ENCODE assay signal across 34 cellular contexts in the genomic region with DNA sequence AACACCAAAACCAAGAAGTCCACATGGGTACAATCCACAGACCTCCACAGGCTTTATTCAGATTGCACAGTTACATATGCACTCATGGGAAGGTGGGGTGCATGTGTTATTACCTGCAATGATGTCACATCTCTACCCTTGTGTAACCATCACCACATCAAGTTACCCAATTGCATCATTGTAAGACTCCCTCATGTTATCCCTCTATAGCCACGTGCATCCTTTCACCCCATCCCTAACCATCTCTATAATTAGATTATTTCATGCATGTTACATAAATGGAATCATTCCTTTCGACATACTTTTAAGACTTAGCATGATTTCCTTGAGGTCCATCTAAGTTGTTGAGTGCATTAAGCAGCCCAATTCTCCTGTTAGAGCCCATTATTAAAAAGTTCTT.
"Had no signal": no experiment of that assay in that cellular context is flagged by ENCODE, and none has a peak within 500 bp of the region (broad histone marks: within the 10 kb centered on the region; RNA-seq: fewer than 3 reads in every experiment).

No MANE protein-coding gene starts in this region.

- H3K4me3 ChIP-seq: MG63 had no signal

- H3K36me3 ChIP-seq: MG63 had no signal

- H3K4me2 ChIP-seq: KMS-11 had no signal

- H3K27ac ChIP-seq: KMS-11 had no signal

- H3K9me3 ChIP-seq: MG63 had no signal

- H3K9ac ChIP-seq: KMS-11 had no signal

- DNase-seq: Karpas-422, Kasumi-1, MG63, MM.1S, MV-4-11, NCI-H1048, NCI-H1092, NCI-H1092 treated with DMSO at 0.1 percent for 48 hours, NCI-H1105, NCI-H1105 treated with DMSO at 0.1 percent for 48 hours, NCI-H1417, NCI-H1417 treated with DMSO at 0.1 percent for 48 hours, NCI-H1436, NCI-H1436 treated with DMSO at 0.1 percent for 48 hours, NCI-H146, NCI-H1694, NCI-H1694 treated with DMSO at 0.1 percent for 48 hours, NCI-H187, NCI-H187 treated with DMSO at 0.1 percent for 48 hours, NCI-H1930, NCI-H2029, NCI-H2029 treated with DMSO at 0.1 percent for 48 hours, NCI-H2081, NCI-H2081 treated with DMSO at 0.1 percent for 48 hours, NCI-H2107, NCI-H2171, NCI-H2171 treated with DMSO at 0.1 percent for 48 hours, NCI-H2227 treated with DMSO at 0.1 percent for 48 hours, NCI-H226, NCI-H345, NCI-H446, NCI-H446 treated with DMSO at 0.1 percent for 48 hours, NCI-H510A had no signal

- H3K27me3 ChIP-seq: MG63 had no signal
